32 cellular contexts compared by ENCODE assay signal in genomic region chr9:18972675-18973074, GRCh38.
DNase-seq lines count a peak whose midpoint lies in the region; ATAC-seq, FAIRE-seq and TF ChIP-seq lines count a peak whose summit lies in the region.
"Had no signal": no experiment of that assay in that cellular context is flagged by ENCODE, and none has a peak within 500 bp of the region (broad histone marks: within the 10 kb centered on the region; RNA-seq: fewer than 3 reads in every experiment).

No MANE protein-coding gene starts in this region.

- ATAC-seq in HepG2 (peak; percentile 68), right lobe of liver (no peak), gastroesophageal sphincter (no peak), GM18520 (IDR thresholded peaks at IDR 0.05; ENCODE audit: unreplicated experiment) (no peak)
- ATAC-seq: A549; CD8-positive, alpha-beta T cell had no signal

- H2BK15ac ChIP-seq in mesenchymal stem cell (ENCODE audit: low read depth, poor library complexity, severe bottlenecking) = no peak overlapping the region

- H3K79me2 ChIP-seq in HepG2 (ENCODE audit: insufficient read depth, low read length) = no peaks in the 10 kb centered on the region

- in situ Hi-C loops in HepG2 (cut with HindIII; ENCODE audit: extremely low pct_ligation_motif_present, low pct_unique_long_range_greater_than_20kb) = no loop called here

- no peak overlapping the region for H4K91ac ChIP-seq in mesenchymal stem cell (ENCODE audit: low read length)

- H2BK120ac ChIP-seq in mesenchymal stem cell (ENCODE audit: low read depth, low read length) = no peak overlapping the region

- intact Hi-C loops in HepG2 (cut with micrococcal nuclease; ENCODE audit: unreplicated experiment) (no loop called here), right lobe of liver (cut with DNase I) (no loop called here)

- H3K36me3 ChIP-seq in HepG2 (replicated peaks in 1 of 2; ENCODE audit: control insufficient read depth in 1 of 2, insufficient read depth in 2 of 2, low read length in 2 of 2) (no peaks in the 10 kb centered on the region), right lobe of liver (no peaks in the 10 kb centered on the region), mesenchymal stem cell (ENCODE audit: control insufficient read depth in 1 of 2, insufficient read depth in 2 of 2, low read depth in 1 of 2, low read length in 2 of 2) (no peaks in the 10 kb centered on the region), gastroesophageal sphincter (no peaks in the 10 kb centered on the region)
- H3K36me3 ChIP-seq: BE2C; BLaER1; BLaER1 treated with 17β-estradiol and CSF1 and Interleukin-3, amounts not matched to agents 10 nM and 100 nM had no signal

- DNase-seq in HepG2 (ENCODE audit: low spot score) (no peak), right lobe of liver (no peak), mesenchymal stem cell (no peak)
- DNase-seq: 8988T; ACHN; AML-193; BE2C; C1 segment of cervical spinal cord; Caco-2; Calu3; CD4-positive, alpha-beta memory T cell; CD4-positive, alpha-beta T cell; CD4-positive, CD25-positive, alpha-beta regulatory T cell; CD8-positive, alpha-beta memory T cell; CD8-positive, alpha-beta T cell; COR-L47; DMS 273 treated with DMSO at 0.1 percent for 48 hours; DMS153; DMS53; DMS79; DMS79 treated with DMSO at 0.1 percent for 48 hours; DND-41; EL had no signal

- CTCF ChIA-PET in HepG2 (lab: Yijun Ruan, JAX; ENCODE audit: low intra/inter-chr PET ratio, low total read pairs) = no interaction called here

- no peaks in the 10 kb centered on the region; a peak in 1 of 5 replicates for H3K27me3 ChIP-seq in HepG2 (ENCODE audit: control insufficient read depth in 1 of 2, insufficient read depth in 2 of 2, low read length in 2 of 2)
- H3K27me3 ChIP-seq in right lobe of liver = no peaks in the 10 kb centered on the region
- peaks cover 0 to 45% of the 10 kb centered on the region in 2 experiments for H3K27me3 ChIP-seq in mesenchymal stem cell (ENCODE audit: control insufficient read depth in 1 of 2, insufficient read depth in 1 of 2, low read length in 2 of 2)
- H3K27me3 ChIP-seq in gastroesophageal sphincter = no peaks in the 10 kb centered on the region
- H3K27me3 ChIP-seq: BLaER1; BLaER1 treated with 17β-estradiol and CSF1 and Interleukin-3, amounts not matched to agents 10 nM and 100 nM had no signal

- H3K4me3 ChIP-seq in HepG2 (replicated peaks in 1 of 3; ENCODE audit: insufficient read depth in 1 of 3, low read depth in 2 of 3, low read length in 3 of 3) (no peak overlapping the region), right lobe of liver (no peak overlapping the region), mesenchymal stem cell (ENCODE audit: insufficient read depth in 1 of 2, low read depth in 1 of 2, low read length in 2 of 2) (no peak overlapping the region), gastroesophageal sphincter (no peak overlapping the region)
- H3K4me3 ChIP-seq: A549; BLaER1; BLaER1 treated with 17β-estradiol and CSF1 and Interleukin-3, amounts not matched to agents 10 nM and 100 nM had no signal

- H3K4me1 ChIP-seq in HepG2 (ENCODE audit: insufficient read depth, low read length) (peaks cover 8% of the 10 kb centered on the region), right lobe of liver (no peaks in the 10 kb centered on the region), mesenchymal stem cell (ENCODE audit: control insufficient read depth, insufficient read depth, low read depth, low read length) (peaks cover 4% of the 10 kb centered on the region), gastroesophageal sphincter (no peaks in the 10 kb centered on the region)
- H3K4me1 ChIP-seq: A549, BE2C, Caco-2 had no signal

- no peaks in the 10 kb centered on the region for H4K20me1 ChIP-seq in HepG2 (ENCODE audit: insufficient read depth, low read length)
- H4K20me1 ChIP-seq: BLaER1; BLaER1 treated with 17β-estradiol and CSF1 and Interleukin-3, amounts not matched to agents 10 nM and 100 nM had no signal

- TF ChIP-seq CTCF in HepG2 (CRISPR knock-in tag; IDR thresholded peaks at IDR 0.05) (no peak), right lobe of liver (IDR thresholded peaks at IDR 0.05) (no peak), C4-2B (conservative IDR thresholded peaks at IDR 0.05) (no peak), gastroesophageal sphincter (IDR thresholded peaks at IDR 0.05) (no peak)

- H4K8ac ChIP-seq in mesenchymal stem cell (ENCODE audit: low read length) = no peak overlapping the region

- no peak overlapping the region for H3K14ac ChIP-seq in mesenchymal stem cell (ENCODE audit: low read length in 2 of 2)

- no peaks in the 10 kb centered on the region for H3K9me3 ChIP-seq in HepG2 (ENCODE audit: low read length)
- H3K9me3 ChIP-seq in right lobe of liver = no peaks in the 10 kb centered on the region
- no peaks in the 10 kb centered on the region for H3K9me3 ChIP-seq in mesenchymal stem cell (ENCODE audit: control insufficient read depth, low read length)
- no peaks in the 10 kb centered on the region for H3K9me3 ChIP-seq in gastroesophageal sphincter
- H3K9me3 ChIP-seq: A549, BE2C, Caco-2 had no signal

- WGBS in HepG2 (ENCODE audit: low lambda C conversion rate) = 0% methylated on average over 5 of the region's 5 CpGs
- 25% methylated on average over 5 of the region's 5 CpGs for WGBS in right lobe of liver (ENCODE audit: insufficient coverage, low coverage, low lambda C conversion rate, missing lambda C conversion rate)
- WGBS in mesenchymal stem cell = 84% methylated on average over 4 of the region's 5 CpGs
- WGBS in gastroesophageal sphincter (ENCODE audit: low coverage in 1 of 2), 2 donors = 93% methylated on average over 2 to 3 of the region's 5 CpGs

- peak overlapping the region; percentile 64 for H2AK5ac ChIP-seq in mesenchymal stem cell (ENCODE audit: low read length, severe bottlenecking)

- H2BK5ac ChIP-seq in mesenchymal stem cell (ENCODE audit: low read depth, low read length, poor library complexity, severe bottlenecking) = no peak overlapping the region

- no TSS peak for BruUV-seq in HepG2 (replicated peaks; lab: Mats Ljungman, UMichigan)

- no peak overlapping the region for H3K4ac ChIP-seq in mesenchymal stem cell (ENCODE audit: low read depth in 1 of 2, low read length in 2 of 2)

- H3K9ac ChIP-seq in HepG2 (ENCODE audit: insufficient read depth, low read depth, low read length) (no peak overlapping the region), mesenchymal stem cell (ENCODE audit: low read length) (no peak overlapping the region)
- H3K9ac ChIP-seq: BLaER1; BLaER1 treated with 17β-estradiol and CSF1 and Interleukin-3, amounts not matched to agents 10 nM and 100 nM had no signal

- H2AFZ ChIP-seq in HepG2 (ENCODE audit: low read length) (no peak overlapping the region), mesenchymal stem cell (ENCODE audit: low read depth, low read length) (no peak overlapping the region)

- no peaks in the 10 kb centered on the region for H3K79me1 ChIP-seq in mesenchymal stem cell (replicated peaks; ENCODE audit: low read length, poor library complexity, severe bottlenecking)

- no peak overlapping the region for H2BK12ac ChIP-seq in mesenchymal stem cell (ENCODE audit: low read length in 2 of 2)

- no peak for TF ChIP-seq POLR2A in HepG2 (IDR thresholded peaks at IDR 0.05; ENCODE audit: insufficient read depth in 1 of 2, low read depth in 2 of 2, low read length in 2 of 2)
- TF ChIP-seq POLR2A in right lobe of liver (IDR thresholded peaks at IDR 0.05) = no peak
- TF ChIP-seq POLR2A in gastroesophageal sphincter (IDR thresholded peaks at IDR 0.05) = no peak

- no peak overlapping the region for H3K18ac ChIP-seq in mesenchymal stem cell (ENCODE audit: low read depth in 1 of 2, low read length in 2 of 2)

- TF ChIP-seq EP300 in HepG2 (IDR thresholded peaks at IDR 0.05; ENCODE audit: low read depth in 2 of 2, low read length in 2 of 2) (no peak), HepG2 (CRISPR knock-in tag; IDR thresholded peaks at IDR 0.05; ENCODE audit: borderline replicate concordance) (no peak), gastroesophageal sphincter (IDR thresholded peaks at IDR 0.05) (no peak)

- no peak for FAIRE-seq in HepG2 (lab: Jason Lieb, UNC)
- FAIRE-seq: A204.1, A549, D721Med had no signal

- H3K23ac ChIP-seq in mesenchymal stem cell (ENCODE audit: low read length in 2 of 2) = no peak overlapping the region

- POLR2A ChIA-PET in HepG2 (lab: Yijun Ruan, JAX) = no interaction called here

- no peak for TF ChIP-seq RAD21 in HepG2 (CRISPR knock-in tag; IDR thresholded peaks at IDR 0.05)

- no peak overlapping the region for H3K27ac ChIP-seq in HepG2 (ENCODE audit: extremely low read length, insufficient read depth, low read length)
- H3K27ac ChIP-seq in right lobe of liver = no peak overlapping the region
- peak overlapping the region; percentile 62 for H3K27ac ChIP-seq in C4-2B
- no peak overlapping the region for H3K27ac ChIP-seq in mesenchymal stem cell (ENCODE audit: low read length, poor library complexity, severe bottlenecking)
- no peak overlapping the region for H3K27ac ChIP-seq in gastroesophageal sphincter
- H3K27ac ChIP-seq: 22Rv1; A549; BLaER1; BLaER1 treated with 17β-estradiol and CSF1 and Interleukin-3, amounts not matched to agents 10 nM and 100 nM had no signal

- H3K4me2 ChIP-seq in HepG2 (ENCODE audit: low read depth, low read length) (no peak overlapping the region), mesenchymal stem cell (ENCODE audit: low read length, poor library complexity, severe bottlenecking) (no peak overlapping the region)
- H3K4me2 ChIP-seq: A549; BLaER1; BLaER1 treated with 17β-estradiol and CSF1 and Interleukin-3, amounts not matched to agents 10 nM and 100 nM had no signal

TF ChIP-seq in HepG2, 621 proteins besides CTCF, POLR2A, EP300 and RAD21 (continues in another document):
- TF ChIP-seq NR2C2 (CRISPR knock-in tag; IDR thresholded peaks at IDR 0.05; ENCODE audit: borderline replicate concordance) (peak; percentile 69), HNF4A (CRISPR knock-in tag; IDR thresholded peaks at IDR 0.05) (peak; percentile 66; the same call in 1 of the 2 replicates), ZNF674 (CRISPR knock-in tag; IDR thresholded peaks at IDR 0.05; ENCODE audit: low read depth) (no peak), GABPA (IDR thresholded peaks at IDR 0.05; ENCODE audit: low read depth, low read length) (no peak), GABPA (CRISPR knock-in tag; IDR thresholded peaks at IDR 0.05; ENCODE audit: low read depth) (peak; percentile 70), ATF7 (IDR thresholded peaks at IDR 0.05) (no peak), ATF7 (CRISPR knock-in tag; IDR thresholded peaks at IDR 0.05) (no peak)
- TF ChIP-seq, protein P1, sequence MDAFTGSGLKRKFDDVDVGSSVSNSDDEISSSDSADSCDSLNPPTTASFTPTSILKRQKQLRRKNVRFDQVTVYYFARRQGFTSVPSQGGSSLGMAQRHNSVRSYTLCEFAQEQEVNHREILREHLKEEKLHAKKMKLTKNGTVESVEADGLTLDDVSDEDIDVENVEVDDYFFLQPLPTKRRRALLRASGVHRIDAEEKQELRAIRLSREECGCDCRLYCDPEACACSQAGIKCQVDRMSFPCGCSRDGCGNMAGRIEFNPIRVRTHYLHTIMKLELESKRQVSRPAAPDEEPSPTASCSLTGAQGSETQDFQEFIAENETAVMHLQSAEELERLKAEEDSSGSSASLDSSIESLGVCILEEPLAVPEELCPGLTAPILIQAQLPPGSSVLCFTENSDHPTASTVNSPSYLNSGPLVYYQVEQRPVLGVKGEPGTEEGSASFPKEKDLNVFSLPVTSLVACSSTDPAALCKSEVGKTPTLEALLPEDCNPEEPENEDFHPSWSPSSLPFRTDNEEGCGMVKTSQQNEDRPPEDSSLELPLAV (CRISPR knock-in tag; conservative IDR thresholded peaks at IDR 0.05; ENCODE audit: low read depth) = no peak
